2 cellular contexts compared by ENCODE assay signal in the genomic region with DNA sequence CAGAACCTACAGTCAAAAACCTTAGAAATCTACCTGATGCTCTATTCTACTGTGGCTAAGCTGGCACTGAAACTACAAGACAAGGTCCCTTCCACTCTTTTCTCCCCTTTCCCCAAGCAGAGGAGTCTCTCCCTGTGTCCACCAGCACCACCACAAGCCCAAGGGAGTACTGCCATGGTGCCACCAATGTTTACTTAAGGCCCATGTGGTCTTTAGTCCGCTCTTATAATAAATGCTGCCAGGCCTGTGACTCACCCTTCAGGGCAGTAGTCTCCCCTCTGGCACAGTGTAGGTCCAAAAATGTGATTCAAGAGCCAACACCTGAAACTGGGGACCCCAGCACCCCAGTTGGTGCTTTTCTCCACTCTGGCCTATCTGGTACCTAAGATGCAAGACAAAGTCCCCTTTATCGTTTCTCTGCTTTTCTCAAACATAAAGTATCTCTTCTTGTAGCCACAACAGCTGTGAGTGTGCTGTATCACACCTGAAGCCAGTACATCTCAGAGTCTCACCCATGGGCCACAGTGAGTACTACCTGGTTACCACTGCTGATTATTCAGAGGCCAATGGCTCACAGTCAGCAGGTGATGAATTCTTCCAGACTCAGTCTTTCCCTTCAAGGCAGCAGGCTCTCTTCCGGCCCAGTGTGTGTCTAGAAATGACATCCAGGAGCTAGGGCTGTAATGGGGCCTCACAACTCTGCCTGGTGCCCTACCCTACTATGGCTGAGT.
TF ChIP-seq lines count a peak whose summit lies in the region.

No MANE protein-coding gene starts in this region.

TF ChIP-seq in A549, 52 proteins besides CTCF, POLR2A, EP300 and RAD21:
- TF ChIP-seq NR3C1 (IDR thresholded peaks at IDR 0.05) (no peak), CBX8 (IDR thresholded peaks at IDR 0.05) (no peak), GATA3 (IDR thresholded peaks at IDR 0.05; ENCODE audit: borderline replicate concordance) (no peak), RFX5 (IDR thresholded peaks at IDR 0.05) (no peak), CHD2 (IDR thresholded peaks at IDR 0.05; ENCODE audit: low read length, partially characterized antibody) (no peak), BHLHE40 (IDR thresholded peaks at IDR 0.05; ENCODE audit: low read depth, low read length) (no peak), NFE2L2 (conservative IDR thresholded peaks at IDR 0.05; ENCODE audit: low read length) (no peak), ZNF302 (CRISPR knock-in tag; IDR thresholded peaks at IDR 0.05) (no peak), HOXA7 (CRISPR knock-in tag; IDR thresholded peaks at IDR 0.05) (no peak), RARB (CRISPR knock-in tag; IDR thresholded peaks at IDR 0.05) (no peak)
- TF ChIP-seq, protein P1, sequence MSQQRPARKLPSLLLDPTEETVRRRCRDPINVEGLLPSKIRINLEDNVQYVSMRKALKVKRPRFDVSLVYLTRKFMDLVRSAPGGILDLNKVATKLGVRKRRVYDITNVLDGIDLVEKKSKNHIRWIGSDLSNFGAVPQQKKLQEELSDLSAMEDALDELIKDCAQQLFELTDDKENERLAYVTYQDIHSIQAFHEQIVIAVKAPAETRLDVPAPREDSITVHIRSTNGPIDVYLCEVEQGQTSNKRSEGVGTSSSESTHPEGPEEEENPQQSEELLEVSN (IDR thresholded peaks at IDR 0.05; ENCODE audit: borderline replicate concordance, low read depth), result no peak
- TF ChIP-seq, protein P2, sequence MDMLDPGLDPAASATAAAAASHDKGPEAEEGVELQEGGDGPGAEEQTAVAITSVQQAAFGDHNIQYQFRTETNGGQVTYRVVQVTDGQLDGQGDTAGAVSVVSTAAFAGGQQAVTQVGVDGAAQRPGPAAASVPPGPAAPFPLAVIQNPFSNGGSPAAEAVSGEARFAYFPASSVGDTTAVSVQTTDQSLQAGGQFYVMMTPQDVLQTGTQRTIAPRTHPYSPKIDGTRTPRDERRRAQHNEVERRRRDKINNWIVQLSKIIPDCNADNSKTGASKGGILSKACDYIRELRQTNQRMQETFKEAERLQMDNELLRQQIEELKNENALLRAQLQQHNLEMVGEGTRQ (IDR thresholded peaks at IDR 0.05), result no peak
- TF ChIP-seq, protein P3, sequence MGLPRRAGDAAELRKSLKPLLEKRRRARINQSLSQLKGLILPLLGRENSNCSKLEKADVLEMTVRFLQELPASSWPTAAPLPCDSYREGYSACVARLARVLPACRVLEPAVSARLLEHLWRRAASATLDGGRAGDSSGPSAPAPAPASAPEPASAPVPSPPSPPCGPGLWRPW (IDR thresholded peaks at IDR 0.05), result no peak
- TF ChIP-seq, protein P4, sequence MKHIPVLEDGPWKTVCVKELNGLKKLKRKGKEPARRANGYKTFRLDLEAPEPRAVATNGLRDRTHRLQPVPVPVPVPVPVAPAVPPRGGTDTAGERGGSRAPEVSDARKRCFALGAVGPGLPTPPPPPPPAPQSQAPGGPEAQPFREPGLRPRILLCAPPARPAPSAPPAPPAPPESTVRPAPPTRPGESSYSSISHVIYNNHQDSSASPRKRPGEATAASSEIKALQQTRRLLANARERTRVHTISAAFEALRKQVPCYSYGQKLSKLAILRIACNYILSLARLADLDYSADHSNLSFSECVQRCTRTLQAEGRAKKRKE (CRISPR knock-in tag; IDR thresholded peaks at IDR 0.05; ENCODE audit: low read depth), result no peak
- TF ChIP-seq, protein P5, sequence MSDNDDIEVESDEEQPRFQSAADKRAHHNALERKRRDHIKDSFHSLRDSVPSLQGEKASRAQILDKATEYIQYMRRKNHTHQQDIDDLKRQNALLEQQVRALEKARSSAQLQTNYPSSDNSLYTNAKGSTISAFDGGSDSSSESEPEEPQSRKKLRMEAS (IDR thresholded peaks at IDR 0.05), result no peak
- TF ChIP-seq, protein P6, sequence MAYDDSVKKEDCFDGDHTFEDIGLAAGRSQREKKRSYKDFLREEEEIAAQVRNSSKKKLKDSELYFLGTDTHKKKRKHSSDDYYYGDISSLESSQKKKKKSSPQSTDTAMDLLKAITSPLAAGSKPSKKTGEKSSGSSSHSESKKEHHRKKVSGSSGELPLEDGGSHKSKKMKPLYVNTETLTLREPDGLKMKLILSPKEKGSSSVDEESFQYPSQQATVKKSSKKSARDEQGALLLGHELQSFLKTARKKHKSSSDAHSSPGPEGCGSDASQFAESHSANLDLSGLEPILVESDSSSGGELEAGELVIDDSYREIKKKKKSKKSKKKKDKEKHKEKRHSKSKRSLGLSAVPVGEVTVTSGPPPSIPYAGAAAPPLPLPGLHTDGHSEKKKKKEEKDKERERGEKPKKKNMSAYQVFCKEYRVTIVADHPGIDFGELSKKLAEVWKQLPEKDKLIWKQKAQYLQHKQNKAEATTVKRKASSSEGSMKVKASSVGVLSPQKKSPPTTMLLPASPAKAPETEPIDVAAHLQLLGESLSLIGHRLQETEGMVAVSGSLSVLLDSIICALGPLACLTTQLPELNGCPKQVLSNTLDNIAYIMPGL (CRISPR knock-in tag; IDR thresholded peaks at IDR 0.05; ENCODE audit: borderline replicate concordance), result no peak

TF ChIP-seq in IMR-90, 13 proteins besides CTCF, POLR2A, EP300 and RAD21:
- TF ChIP-seq SMC3 (IDR thresholded peaks at IDR 0.05; ENCODE audit: low read depth, low read length), result no peak
- TF ChIP-seq FOS (IDR thresholded peaks at IDR 0.05; ENCODE audit: low read depth, low read length), result no peak
- TF ChIP-seq MXI1 (IDR thresholded peaks at IDR 0.05; ENCODE audit: borderline replicate concordance, low read depth, low read length), result no peak
- TF ChIP-seq MAZ (IDR thresholded peaks at IDR 0.05; ENCODE audit: borderline replicate concordance, low read depth, low read length), result no peak
- TF ChIP-seq MAFK (IDR thresholded peaks at IDR 0.05; ENCODE audit: low read depth, low read length), result no peak
- TF ChIP-seq BHLHE40 (IDR thresholded peaks at IDR 0.05; ENCODE audit: low read depth, low read length), result no peak
- TF ChIP-seq, protein P2 (IDR thresholded peaks at IDR 0.05; ENCODE audit: low read depth, low read length), result no peak
